Comparison of ENCODE assay signal across 1 cellular context in the genomic region with DNA sequence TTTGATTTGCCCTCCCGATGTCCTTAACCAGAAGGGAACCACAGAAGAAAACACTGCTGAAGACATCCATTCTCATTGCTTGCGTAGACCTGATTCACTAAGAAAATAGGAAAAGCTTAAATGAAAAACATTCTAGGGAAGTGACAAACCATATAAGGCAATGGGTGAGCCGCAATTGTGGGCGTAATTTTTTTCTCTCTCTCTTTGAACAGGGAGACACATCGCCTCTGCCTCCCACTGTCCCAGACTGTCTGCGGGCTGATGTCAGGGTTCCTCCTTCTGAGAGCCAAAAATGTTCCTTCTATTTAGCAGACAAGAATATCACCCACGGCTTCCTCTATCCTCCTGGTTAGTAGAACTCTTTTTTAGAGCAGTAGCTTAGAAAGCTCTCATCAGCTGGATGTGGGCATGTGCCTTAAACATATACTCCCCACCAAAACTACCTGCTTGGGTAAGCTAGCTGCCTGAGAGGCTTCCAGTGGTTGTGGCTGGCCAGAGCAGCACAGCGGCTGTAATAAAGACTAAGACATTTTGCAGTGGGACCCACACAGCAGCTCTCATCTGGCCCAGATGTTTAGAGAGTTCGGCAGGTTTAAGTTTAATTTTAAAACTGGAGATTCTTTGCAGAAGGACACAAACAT.
TF ChIP-seq lines count a peak whose summit lies in the region.

No MANE protein-coding gene starts in this region.

TF ChIP-seq in HepG2, 621 proteins besides CTCF, POLR2A, EP300 and RAD21 (continued from another document):
- TF ChIP-seq, protein P1, sequence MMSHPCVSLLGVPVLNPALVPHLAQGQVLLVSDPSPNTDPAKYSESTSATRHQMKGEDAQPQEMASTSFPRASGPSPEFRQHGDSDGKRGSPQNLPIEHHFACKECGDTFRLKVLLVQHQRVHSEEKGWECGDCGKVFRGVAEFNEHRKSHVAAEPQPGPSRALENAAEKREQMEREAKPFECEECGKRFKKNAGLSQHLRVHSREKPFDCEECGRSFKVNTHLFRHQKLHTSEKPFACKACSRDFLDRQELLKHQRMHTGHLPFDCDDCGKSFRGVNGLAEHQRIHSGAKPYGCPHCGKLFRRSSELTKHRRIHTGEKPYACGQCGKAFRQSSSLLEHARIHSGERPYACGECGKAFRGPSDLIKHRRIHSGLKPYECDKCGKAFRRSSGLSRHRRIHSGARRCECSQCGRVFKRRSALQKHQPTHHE (CRISPR knock-in tag; IDR thresholded peaks at IDR 0.05; ENCODE audit: borderline replicate concordance), result no peak
- TF ChIP-seq HNRNPUL1 (IDR thresholded peaks at IDR 0.05; ENCODE audit: low read depth, low read length) (no peak), MTA1 (CRISPR knock-in tag; IDR thresholded peaks at IDR 0.05; ENCODE audit: borderline replicate concordance) (no peak)
